ENCODE assay signal across 1 cellular context in the genomic region with DNA sequence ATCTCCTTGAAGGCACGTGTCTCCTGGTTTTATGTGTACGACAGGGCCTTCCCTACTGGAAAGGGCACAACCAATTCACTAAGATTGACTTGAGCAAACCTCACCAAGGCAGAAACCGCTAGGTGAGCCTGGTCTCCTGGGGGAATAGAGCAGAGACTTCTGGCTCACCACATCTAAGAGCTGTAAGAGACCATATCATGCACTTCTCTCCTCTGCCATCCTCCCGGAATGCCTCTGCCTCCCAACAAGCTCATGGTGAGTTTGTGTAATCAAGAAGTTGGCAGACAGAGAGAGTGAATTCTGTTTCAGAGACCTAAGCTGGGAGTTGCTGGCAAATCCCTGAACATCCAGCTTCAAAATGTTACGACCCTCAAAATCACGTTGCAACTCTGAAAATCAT.
TF ChIP-seq lines count a peak whose summit lies in the region.

No MANE protein-coding gene starts in this region.

TF ChIP-seq in GM23338, 12 proteins besides CTCF, POLR2A, EP300 and RAD21 (continued from another document):
- TF ChIP-seq, protein P1, sequence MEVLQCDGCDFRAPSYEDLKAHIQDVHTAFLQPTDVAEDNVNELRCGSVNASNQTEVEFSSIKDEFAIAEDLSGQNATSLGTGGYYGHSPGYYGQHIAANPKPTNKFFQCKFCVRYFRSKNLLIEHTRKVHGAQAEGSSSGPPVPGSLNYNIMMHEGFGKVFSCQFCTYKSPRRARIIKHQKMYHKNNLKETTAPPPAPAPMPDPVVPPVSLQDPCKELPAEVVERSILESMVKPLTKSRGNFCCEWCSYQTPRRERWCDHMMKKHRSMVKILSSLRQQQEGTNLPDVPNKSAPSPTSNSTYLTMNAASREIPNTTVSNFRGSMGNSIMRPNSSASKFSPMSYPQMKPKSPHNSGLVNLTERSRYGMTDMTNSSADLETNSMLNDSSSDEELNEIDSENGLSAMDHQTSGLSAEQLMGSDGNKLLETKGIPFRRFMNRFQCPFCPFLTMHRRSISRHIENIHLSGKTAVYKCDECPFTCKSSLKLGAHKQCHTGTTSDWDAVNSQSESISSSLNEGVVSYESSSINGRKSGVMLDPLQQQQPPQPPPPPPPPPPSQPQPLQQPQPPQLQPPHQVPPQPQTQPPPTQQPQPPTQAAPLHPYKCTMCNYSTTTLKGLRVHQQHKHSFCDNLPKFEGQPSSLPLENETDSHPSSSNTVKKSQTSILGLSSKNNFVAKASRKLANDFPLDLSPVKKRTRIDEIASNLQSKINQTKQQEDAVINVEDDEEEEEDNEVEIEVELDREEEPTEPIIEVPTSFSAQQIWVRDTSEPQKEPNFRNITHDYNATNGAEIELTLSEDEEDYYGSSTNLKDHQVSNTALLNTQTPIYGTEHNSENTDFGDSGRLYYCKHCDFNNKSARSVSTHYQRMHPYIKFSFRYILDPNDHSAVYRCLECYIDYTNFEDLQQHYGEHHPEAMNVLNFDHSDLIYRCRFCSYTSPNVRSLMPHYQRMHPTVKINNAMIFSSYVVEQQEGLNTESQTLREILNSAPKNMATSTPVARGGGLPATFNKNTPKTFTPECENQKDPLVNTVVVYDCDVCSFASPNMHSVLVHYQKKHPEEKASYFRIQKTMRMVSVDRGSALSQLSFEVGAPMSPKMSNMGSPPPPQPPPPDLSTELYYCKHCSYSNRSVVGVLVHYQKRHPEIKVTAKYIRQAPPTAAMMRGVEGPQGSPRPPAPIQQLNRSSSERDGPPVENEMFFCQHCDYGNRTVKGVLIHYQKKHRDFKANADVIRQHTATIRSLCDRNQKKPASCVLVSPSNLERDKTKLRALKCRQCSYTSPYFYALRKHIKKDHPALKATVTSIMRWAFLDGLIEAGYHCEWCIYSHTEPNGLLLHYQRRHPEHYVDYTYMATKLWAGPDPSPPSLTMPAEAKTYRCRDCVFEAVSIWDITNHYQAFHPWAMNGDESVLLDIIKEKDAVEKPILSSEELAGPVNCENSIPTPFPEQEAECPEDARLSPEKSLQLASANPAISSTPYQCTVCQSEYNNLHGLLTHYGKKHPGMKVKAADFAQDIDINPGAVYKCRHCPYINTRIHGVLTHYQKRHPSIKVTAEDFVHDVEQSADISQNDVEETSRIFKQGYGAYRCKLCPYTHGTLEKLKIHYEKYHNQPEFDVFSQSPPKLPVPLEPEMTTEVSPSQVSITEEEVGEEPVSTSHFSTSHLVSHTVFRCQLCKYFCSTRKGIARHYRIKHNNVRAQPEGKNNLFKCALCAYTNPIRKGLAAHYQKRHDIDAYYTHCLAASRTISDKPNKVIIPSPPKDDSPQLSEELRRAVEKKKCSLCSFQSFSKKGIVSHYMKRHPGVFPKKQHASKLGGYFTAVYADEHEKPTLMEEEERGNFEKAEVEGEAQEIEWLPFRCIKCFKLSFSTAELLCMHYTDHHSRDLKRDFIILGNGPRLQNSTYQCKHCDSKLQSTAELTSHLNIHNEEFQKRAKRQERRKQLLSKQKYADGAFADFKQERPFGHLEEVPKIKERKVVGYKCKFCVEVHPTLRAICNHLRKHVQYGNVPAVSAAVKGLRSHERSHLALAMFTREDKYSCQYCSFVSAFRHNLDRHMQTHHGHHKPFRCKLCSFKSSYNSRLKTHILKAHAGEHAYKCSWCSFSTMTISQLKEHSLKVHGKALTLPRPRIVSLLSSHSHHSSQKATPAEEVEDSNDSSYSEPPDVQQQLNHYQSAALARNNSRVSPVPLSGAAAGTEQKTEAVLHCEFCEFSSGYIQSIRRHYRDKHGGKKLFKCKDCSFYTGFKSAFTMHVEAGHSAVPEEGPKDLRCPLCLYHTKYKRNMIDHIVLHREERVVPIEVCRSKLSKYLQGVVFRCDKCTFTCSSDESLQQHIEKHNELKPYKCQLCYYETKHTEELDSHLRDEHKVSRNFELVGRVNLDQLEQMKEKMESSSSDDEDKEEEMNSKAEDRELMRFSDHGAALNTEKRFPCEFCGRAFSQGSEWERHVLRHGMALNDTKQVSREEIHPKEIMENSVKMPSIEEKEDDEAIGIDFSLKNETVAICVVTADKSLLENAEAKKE (CRISPR knock-in tag; IDR thresholded peaks at IDR 0.05) = no peak
- TF ChIP-seq EZH2phosphoT487 (IDR thresholded peaks at IDR 0.05; ENCODE audit: unreplicated experiment) (no peak), POLR2AphosphoS5 (IDR thresholded peaks at IDR 0.05; ENCODE audit: low read depth) (no peak), ZNF331 (CRISPR knock-in tag; IDR thresholded peaks at IDR 0.05; ENCODE audit: low read depth) (no peak)
